In the genomic region with DNA sequence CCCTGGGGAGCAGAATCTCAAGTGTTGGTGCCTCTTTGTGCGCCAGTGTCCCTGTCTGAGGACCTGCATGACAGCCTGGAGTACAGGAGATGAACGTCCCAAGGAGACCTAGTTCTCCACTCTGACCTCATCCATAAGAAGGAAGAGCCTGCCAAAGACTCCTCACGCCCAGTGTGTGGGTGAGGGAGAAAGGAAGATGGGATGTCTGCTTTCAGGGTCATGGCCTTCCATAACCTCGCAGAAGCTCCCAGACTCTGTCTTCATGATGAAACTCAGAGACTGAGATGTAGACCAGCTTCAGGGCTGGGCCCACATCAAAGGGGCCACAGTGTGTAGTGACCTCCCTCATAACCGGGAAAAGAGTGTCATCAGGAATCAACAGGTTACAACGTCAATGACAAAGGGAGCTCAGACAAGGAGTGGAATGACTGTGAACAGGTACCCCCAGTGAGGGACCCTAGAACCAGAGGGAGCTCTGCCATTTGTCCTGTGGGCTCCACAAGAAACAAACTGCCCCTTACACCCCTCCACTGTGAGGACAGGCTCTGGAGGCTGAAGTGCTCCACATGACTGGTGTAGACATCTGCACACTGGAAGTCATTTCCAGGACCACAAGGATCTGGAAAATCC, we compare ENCODE assay signal across 18 cellular contexts. TPM values are rescaled to one million over a fixed set of nuclear protein-coding genes. Genes with fewer than 3 reads are reported as not detected.
A peak's percentile ranks its signal among the peaks of the same experiment; 100 is the strongest.
DNase-seq lines count a peak whose midpoint lies in the region; ATAC-seq and TF ChIP-seq lines count a peak whose summit lies in the region.
"Had no signal": no experiment of that assay in that cellular context is flagged by ENCODE, and none has a peak within 500 bp of the region (broad histone marks: within the 10 kb centered on the region; RNA-seq: fewer than 3 reads in every experiment).

No MANE protein-coding gene starts in this region.

- H3K36me3 Mint-ChIP-seq in activated naive CD8-positive, alpha-beta T cell treated with anti-CD3 and anti-CD28 coated beads, Interleukin-2, amount 50 U/mL, for 24 hours (ENCODE audit: low read depth): peaks cover 9% of the 10 kb centered on the region
- peaks cover 19% of the 10 kb centered on the region for H3K36me3 Mint-ChIP-seq in activated naive CD8-positive, alpha-beta T cell treated with anti-CD3 and anti-CD28 coated beads for 36 hours
- peaks cover 43% of the 10 kb centered on the region for H3K36me3 Mint-ChIP-seq in central memory CD8-positive, alpha-beta T cell (ENCODE audit: insufficient read depth)
- no peaks in the 10 kb centered on the region for H3K36me3 Mint-ChIP-seq in osteocyte (ENCODE audit: unreplicated experiment)

- TF ChIP-seq POLR2A in upper lobe of left lung (IDR thresholded peaks at IDR 0.05): no peak

- H3K4me3 Mint-ChIP-seq in activated naive CD8-positive, alpha-beta T cell treated with anti-CD3 and anti-CD28 coated beads, Interleukin-2, amount 50 U/mL, for 24 hours: no peak overlapping the region
- H3K4me3 Mint-ChIP-seq in activated naive CD8-positive, alpha-beta T cell treated with anti-CD3 and anti-CD28 coated beads for 36 hours: no peak overlapping the region
- H3K4me3 Mint-ChIP-seq in central memory CD8-positive, alpha-beta T cell: no peak overlapping the region
- no peak overlapping the region for H3K4me3 Mint-ChIP-seq in osteocyte (ENCODE audit: unreplicated experiment)

- 0 out of 2 replicates have a peak, but pooled peaks cover 5% of the 10 kb centered on the region for H3K36me3 ChIP-seq in HUES48 (ENCODE audit: control insufficient read depth, insufficient read depth, low read length)
- H3K36me3 ChIP-seq in upper lobe of left lung: no peaks in the 10 kb centered on the region
- no peaks in the 10 kb centered on the region for H3K36me3 ChIP-seq in A673 (ENCODE audit: insufficient read depth, low read length, poor library complexity, severe bottlenecking)
- H3K36me3 ChIP-seq: HAP-1, SJSA1 had no signal

- H3K4me1 Mint-ChIP-seq in activated naive CD8-positive, alpha-beta T cell treated with anti-CD3 and anti-CD28 coated beads, Interleukin-2, amount 50 U/mL, for 24 hours: peaks cover 24% of the 10 kb centered on the region
- peaks cover 14% of the 10 kb centered on the region for H3K4me1 Mint-ChIP-seq in activated naive CD8-positive, alpha-beta T cell treated with anti-CD3 and anti-CD28 coated beads for 36 hours
- H3K4me1 Mint-ChIP-seq in central memory CD8-positive, alpha-beta T cell: peaks cover 22% of the 10 kb centered on the region
- no peaks in the 10 kb centered on the region for H3K4me1 Mint-ChIP-seq in osteocyte (ENCODE audit: unreplicated experiment)

- peak; percentile 20 for ATAC-seq in activated naive CD8-positive, alpha-beta T cell treated with anti-CD3 and anti-CD28 coated beads, Interleukin-2, amount 50 U/mL, for 24 hours
- peak; percentile 12 for ATAC-seq in central memory CD8-positive, alpha-beta T cell (replicated peaks; ENCODE audit: extremely low read depth, poor library complexity, severe bottlenecking)
- ATAC-seq in upper lobe of left lung (ENCODE audit: low FRiP score in 2 of 2) (peak; percentile 19 to 22), GM18907 (IDR thresholded peaks at IDR 0.05; ENCODE audit: unreplicated experiment) (no peak)

- DNase-seq in activated naive CD8-positive, alpha-beta T cell treated with anti-CD3 and anti-CD28 coated beads, Interleukin-2, amount 50 U/mL, for 24 hours: no peak
- DNase-seq in activated naive CD8-positive, alpha-beta T cell treated with anti-CD3 and anti-CD28 coated beads for 36 hours: no peak
- DNase-seq in central memory CD8-positive, alpha-beta T cell (ENCODE audit: low spot score in 2 of 2): no peak
- no peak for DNase-seq in upper lobe of left lung
- no peak for DNase-seq in osteocyte (ENCODE audit: extremely low spot score, unreplicated experiment)
- DNase-seq in A673 (ENCODE audit: low spot score): no peak
- DNase-seq: 8988T, DMS79, NCI-H1436 treated with DMSO at 0.1 percent for 48 hours, NCI-H2081 treated with DMSO at 0.1 percent for 48 hours, NCI-H2227 treated with DMSO at 0.1 percent for 48 hours, NCI-H526 had no signal

- no peak for TF ChIP-seq EP300 in upper lobe of left lung (IDR thresholded peaks at IDR 0.05)

- no peak overlapping the region for H3K4me3 ChIP-seq in HUES48 (ENCODE audit: low read depth, low read length)
- H3K4me3 ChIP-seq in upper lobe of left lung: no peak overlapping the region
- no peak overlapping the region for H3K4me3 ChIP-seq in A673 (ENCODE audit: low read depth, low read length, poor library complexity, severe bottlenecking)
- H3K4me3 ChIP-seq: HAP-1, SJSA1 had no signal

- TF ChIP-seq CTCF in upper lobe of left lung (IDR thresholded peaks at IDR 0.05) (no peak), osteocyte (IDR thresholded peaks at IDR 0.05) (no peak), A673 (conservative IDR thresholded peaks at IDR 0.05; ENCODE audit: low read depth, low read length) (no peak)

- WGBS in upper lobe of left lung, 2 donors: 51 to 73% methylated on average over 6 of the region's 6 CpGs

- intact Hi-C loops in A673 (cut with micrococcal nuclease; ENCODE audit: unreplicated experiment): no loop called here

- H3K9ac ChIP-seq in HUES48 (ENCODE audit: low read depth, low read length): no peak overlapping the region

- POLR2A ChIA-PET in A673 (lab: Charles Lee; ENCODE audit: low non-redundant PET): no interaction called here

- H3K27me3 ChIP-seq in HUES48 (ENCODE audit: control insufficient read depth, insufficient read depth, low read length) (0 out of 2 replicates have a peak, but pooled peaks cover under 1% of the 10 kb centered on the region), upper lobe of left lung (no peaks in the 10 kb centered on the region), A673 (replicated peaks; ENCODE audit: insufficient read depth, low read depth, low read length, poor library complexity) (peaks cover 2% of the 10 kb centered on the region)

- BruUV-seq in A673 (replicated peaks; lab: Mats Ljungman, UMichigan): no TSS peak

- H3K27ac Mint-ChIP-seq in activated naive CD8-positive, alpha-beta T cell treated with anti-CD3 and anti-CD28 coated beads, Interleukin-2, amount 50 U/mL, for 24 hours: no peak overlapping the region
- no peak overlapping the region for H3K27ac Mint-ChIP-seq in activated naive CD8-positive, alpha-beta T cell treated with anti-CD3 and anti-CD28 coated beads for 36 hours
- H3K27ac Mint-ChIP-seq in central memory CD8-positive, alpha-beta T cell (ENCODE audit: low read depth): peak overlapping the region; percentile 7
- no peak overlapping the region for H3K27ac Mint-ChIP-seq in osteocyte (ENCODE audit: unreplicated experiment)

- no peaks in the 10 kb centered on the region for H3K9me3 Mint-ChIP-seq in activated naive CD8-positive, alpha-beta T cell treated with anti-CD3 and anti-CD28 coated beads, Interleukin-2, amount 50 U/mL, for 24 hours
- H3K9me3 Mint-ChIP-seq in activated naive CD8-positive, alpha-beta T cell treated with anti-CD3 and anti-CD28 coated beads for 36 hours: peaks cover 11% of the 10 kb centered on the region
- H3K9me3 Mint-ChIP-seq in central memory CD8-positive, alpha-beta T cell: peaks cover 9% of the 10 kb centered on the region
- H3K9me3 Mint-ChIP-seq in osteocyte (ENCODE audit: unreplicated experiment): peaks cover 7% of the 10 kb centered on the region

- CTCF ChIA-PET in A673 (lab: Charles Lee): no interaction called here

- peak overlapping the region; percentile 81 for H3K27ac ChIP-seq in HUES48 (ENCODE audit: low read depth, low read length)
- no peak overlapping the region for H3K27ac ChIP-seq in upper lobe of left lung
- no peak overlapping the region for H3K27ac ChIP-seq in A673 (ENCODE audit: low read depth, low read length, poor library complexity, severe bottlenecking)
- H3K27ac ChIP-seq: C4-2B, RWPE1, SJSA1 had no signal

- H3K9me3 ChIP-seq in HUES48 (ENCODE audit: control insufficient read depth, insufficient read depth, low read length) (no peaks in the 10 kb centered on the region), upper lobe of left lung (no peaks in the 10 kb centered on the region), A673 (ENCODE audit: low read depth, low read length, poor library complexity, severe bottlenecking) (no peaks in the 10 kb centered on the region)
- H3K9me3 ChIP-seq: HAP-1, SJSA1 had no signal

- H3K4me1 ChIP-seq in HUES48 (ENCODE audit: control insufficient read depth, insufficient read depth, low read length) (peaks cover 25% of the 10 kb centered on the region), upper lobe of left lung (no peaks in the 10 kb centered on the region), A673 (ENCODE audit: insufficient read depth, low read length, poor library complexity, severe bottlenecking) (no peaks in the 10 kb centered on the region)
- H3K4me1 ChIP-seq: HAP-1, SJSA1 had no signal

- no peaks in the 10 kb centered on the region for H3K27me3 Mint-ChIP-seq in activated naive CD8-positive, alpha-beta T cell treated with anti-CD3 and anti-CD28 coated beads, Interleukin-2, amount 50 U/mL, for 24 hours
- no peaks in the 10 kb centered on the region for H3K27me3 Mint-ChIP-seq in activated naive CD8-positive, alpha-beta T cell treated with anti-CD3 and anti-CD28 coated beads for 36 hours
- no peaks in the 10 kb centered on the region for H3K27me3 Mint-ChIP-seq in central memory CD8-positive, alpha-beta T cell
- H3K27me3 Mint-ChIP-seq in osteocyte (ENCODE audit: unreplicated experiment): peaks cover 8% of the 10 kb centered on the region

RNA-seq across cellular contexts. Expression of gene HLA-DQB1, which starts 8.1 kb away (rescaled TPM):
- total RNA-seq in activated naive CD8-positive, alpha-beta T cell treated with anti-CD3 and anti-CD28 coated beads for 36 hours: 10 to 100 TPM; 13.9 to 17.5 TPM
- total RNA-seq in upper lobe of left lung (100 to 1,000 TPM in 2 of 6 donors, 10 to 100 TPM in 2, 1 to 10 TPM in 2; 1.0 to 154 (median 36.3) TPM), osteocyte (not detected in 2 replicates), A673 (2021) (not detected in 2 replicates)
- total RNA-seq: SJSA1 had no signal

RNA-seq across cellular contexts. Expression of gene HLA-DQA1, which starts 21.2 kb away (rescaled TPM):
- total RNA-seq in activated naive CD8-positive, alpha-beta T cell treated with anti-CD3 and anti-CD28 coated beads for 36 hours: 1 to 10 TPM; 4.4 to 5.3 TPM
- 100 to 1,000 TPM in 4 of 6 donors, 1 to 10 TPM in 1, not detected in 1; 7.8 to 476 (median 122) TPM for total RNA-seq in upper lobe of left lung
- total RNA-seq in osteocyte: not detected in 2 replicates
- not detected in 2 replicates for total RNA-seq in A673 (2021)
- total RNA-seq: SJSA1 had no signal
